ENCODE assay signal across 10 cellular contexts in genomic region chr3:105835606-105836005, GRCh38. TPM values are rescaled to one million over a fixed set of nuclear protein-coding genes. Genes with fewer than 3 reads are reported as not detected.
DNase-seq lines count a peak whose midpoint lies in the region; ATAC-seq and TF ChIP-seq lines count a peak whose summit lies in the region.
"Had no signal": no experiment of that assay in that cellular context is flagged by ENCODE, and none has a peak within 500 bp of the region (broad histone marks: within the 10 kb centered on the region; RNA-seq: fewer than 3 reads in every experiment).

No MANE protein-coding gene starts in this region.

- H3K4me1 Mint-ChIP-seq in CD4-positive, alpha-beta T cell (ENCODE audit: low read depth) = peaks cover 95% of the 10 kb centered on the region

- H3K9me3 Mint-ChIP-seq in CD4-positive, alpha-beta T cell = no peaks in the 10 kb centered on the region

- no peak for ATAC-seq in CD4-positive, alpha-beta T cell (ENCODE audit: poor library complexity)
- peak in 2 of 4 donors; percentile 44 to 57 for ATAC-seq in heart left ventricle

- peak; percentile 28 for DNase-seq in A172 (ENCODE audit: low spot score)
- DNase-seq in CD4-positive, alpha-beta T cell = no peak
- DNase-seq in heart left ventricle = no peak
- no peak for DNase-seq in HuH-7.5 (ENCODE audit: low spot score)
- no peak for DNase-seq in stimulated activated CD4-positive, alpha-beta T cell treated with anti-CD3 and anti-CD28 coated beads, Interleukin-12 subunit alpha, Interleukin-12 subunit beta, amount 100 ng/mL, for 4 hours
- no peak for DNase-seq in stimulated activated naive CD4-positive, alpha-beta T cell (lab: John Stamatoyannopoulos, UW)
- DNase-seq: DMS79 treated with DMSO at 0.1 percent for 48 hours; stimulated activated CD4-positive, alpha-beta T cell treated with anti-CD3 and anti-CD28 coated beads, Interleukin-4, amount 100 ng/mL, for 1 hour; substantia nigra had no signal

- intact Hi-C loops in CD4-positive, alpha-beta T cell (cut with DNase I, micrococcal nuclease) = loop anchor here in 1 of 2 experiments (2.0 to 5.0 kb wide), 2 partner anchors 19 to 88 kb away; no protein-coding TSS in a partner anchor
- intact Hi-C loops in heart left ventricle (cut with DNase I) = loop anchor here in 1 of 10 donors (5.0 kb wide), 1 partner anchor 43 kb away; no protein-coding TSS in a partner anchor

- H3K79me2 ChIP-seq in OCI-LY3 (ENCODE audit: low read length) = no peaks in the 10 kb centered on the region

- H3K4me1 ChIP-seq in OCI-LY3 (ENCODE audit: low read length) (peaks cover 40% of the 10 kb centered on the region), heart left ventricle (peaks cover 0 to 76% (median 41%) of the 10 kb centered on the region in 12 donors)

- no peak overlapping the region for H3K9ac ChIP-seq in OCI-LY3 (ENCODE audit: low read length)

- CTCF ChIA-PET in CD4-positive, alpha-beta T cell (lab: Charles Lee) = interaction anchor here (0.9 kb wide), 1 partner anchor 9 kb away, joined by 3 read pairs; no protein-coding TSS in a partner anchor

- no peak for TF ChIP-seq CTCF in CD4-positive, alpha-beta T cell (IDR thresholded peaks at IDR 0.05)
- TF ChIP-seq CTCF in OCI-LY3 (IDR thresholded peaks at IDR 0.05; ENCODE audit: low read depth, low read length) (no peak), heart left ventricle (IDR thresholded peaks at IDR 0.05) (no peak)

- peaks cover 50% of the 10 kb centered on the region for H3K36me3 Mint-ChIP-seq in CD4-positive, alpha-beta T cell (ENCODE audit: low read depth)

- POLR2A ChIA-PET in CD4-positive, alpha-beta T cell (lab: Charles Lee) = interaction anchor here (1.4 kb wide), 2 partner anchors 9 to 33 kb away, joined by 5 to 10 read pairs; partner anchors contain the start of gene CBLB

- no peaks in the 10 kb centered on the region for H4K20me1 ChIP-seq in OCI-LY3 (ENCODE audit: insufficient read depth, low read length)

- H3K4me2 ChIP-seq in OCI-LY3 (ENCODE audit: low read length) = peak overlapping the region; percentile 93

- no peaks in the 10 kb centered on the region for H3K9me3 ChIP-seq in CD4-positive, alpha-beta T cell (ENCODE audit: control insufficient read depth, low read length)
- H3K9me3 ChIP-seq in OCI-LY3 (ENCODE audit: insufficient read depth, low read length) = no peaks in the 10 kb centered on the region
- no peaks in the 10 kb centered on the region for H3K9me3 ChIP-seq in heart left ventricle

- H3K27ac ChIP-seq in CD4-positive, alpha-beta T cell (ENCODE audit: low read depth, low read length) = no peak overlapping the region
- no peak overlapping the region for H3K27ac ChIP-seq in OCI-LY3 (ENCODE audit: low read length)
- H3K27ac ChIP-seq in heart left ventricle = peak overlapping the region; percentile 30 to 73 (median 58)

- no peaks in the 10 kb centered on the region for H3K36me3 ChIP-seq in OCI-LY3 (replicated peaks; ENCODE audit: low read depth, low read length)
- peaks cover 0 to 14% (median 0%) of the 10 kb centered on the region in 9 donors for H3K36me3 ChIP-seq in heart left ventricle

- peak overlapping the region; percentile 29 for H3K27ac Mint-ChIP-seq in CD4-positive, alpha-beta T cell

- no peaks in the 10 kb centered on the region for H3K27me3 ChIP-seq in CD4-positive, alpha-beta T cell (ENCODE audit: control insufficient read depth, insufficient read depth, low read length)
- 0 out of 2 replicates have a peak, but pooled peaks cover 5% of the 10 kb centered on the region for H3K27me3 ChIP-seq in OCI-LY3 (ENCODE audit: low read depth, low read length)
- no peaks in the 10 kb centered on the region for H3K27me3 ChIP-seq in heart left ventricle

- H3K4me3 ChIP-seq in OCI-LY3 (ENCODE audit: low read length) (0 out of 2 replicates have a peak overlapping the region, but pooled peaks have one; percentile 16), heart left ventricle (peak overlapping the region in 1 of 12 donors; percentile 0)

- no peak overlapping the region for H2AFZ ChIP-seq in OCI-LY3 (ENCODE audit: low read depth, low read length)

- no peaks in the 10 kb centered on the region for H3K27me3 Mint-ChIP-seq in CD4-positive, alpha-beta T cell

- H3K4me3 Mint-ChIP-seq in CD4-positive, alpha-beta T cell = peak overlapping the region; percentile 45

- TF ChIP-seq POLR2A in heart left ventricle (IDR thresholded peaks at IDR 0.05) = no peak

RNA-seq across cellular contexts. Expression of gene CBLB, which starts 33.2 kb away (rescaled TPM):
- total RNA-seq in A172 (2014; rRNA removed; shearing (Covaris generic)) = 21.1 and 36.6 TPM in 2 replicates
- total RNA-seq in CD4-positive, alpha-beta T cell = 100 to 1,000 TPM; 112 to 124 TPM
- total RNA-seq in heart left ventricle = 10 to 100 TPM; 30.0 to 74.4 (median 44.8) TPM
- polyA plus RNA-seq in heart left ventricle = 10 to 100 TPM; 18.6 to 25.4 TPM

Comparison
In these comparisons a context has a peak if more than half of its experiments do, and no peak if none do; other contexts are left out.
1. H3K27ac ChIP-seq: peak in heart left ventricle (12 of 12); none in CD4-positive, alpha-beta T cell (single experiment) and OCI-LY3 (single experiment).